Comparison of ENCODE assay signal across 1 cellular context in the genomic region with DNA sequence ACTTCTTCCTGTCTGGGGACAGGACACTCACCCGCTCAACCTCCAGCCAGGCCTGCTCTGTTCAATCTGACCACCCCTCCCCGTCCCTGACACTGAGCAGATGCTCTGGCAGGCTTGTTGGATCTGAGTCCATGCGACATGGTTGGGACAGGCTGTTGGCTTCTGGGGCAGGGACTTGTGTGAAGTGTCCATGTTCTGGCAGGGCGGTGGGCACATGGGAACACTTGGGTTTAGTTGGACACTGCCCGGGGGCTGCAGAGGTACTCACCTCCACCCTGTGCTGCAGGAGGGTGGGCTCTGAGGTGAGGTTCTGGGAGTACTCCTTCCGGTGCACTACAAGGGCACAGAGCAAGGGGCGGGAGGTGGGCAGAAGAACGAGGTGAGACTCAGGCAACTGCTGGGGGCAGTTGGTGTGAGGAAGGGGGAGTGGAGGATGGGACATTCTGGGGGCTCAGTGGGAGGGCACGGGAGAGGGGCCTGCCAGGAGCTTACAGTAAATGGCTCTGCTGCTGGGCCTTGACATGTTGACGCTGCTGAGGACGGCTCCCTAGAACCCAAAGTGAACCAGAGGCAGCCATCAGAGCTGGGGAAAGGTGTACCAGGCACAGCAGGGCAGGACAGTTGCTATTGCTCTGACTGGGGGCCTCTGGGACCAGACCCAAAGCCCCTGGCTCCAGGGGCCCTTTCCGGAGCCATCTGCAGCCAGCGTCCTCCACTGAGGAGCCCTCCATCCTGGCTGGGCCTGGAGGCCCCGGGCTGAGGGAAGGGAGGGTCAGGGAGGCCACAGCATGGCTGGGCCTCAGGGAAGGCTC.
TF ChIP-seq lines count a peak whose summit lies in the region.

No MANE protein-coding gene starts in this region.

TF ChIP-seq in GM23338, 12 proteins besides CTCF, POLR2A, EP300 and RAD21 (continued from another document):
- TF ChIP-seq, protein P1, sequence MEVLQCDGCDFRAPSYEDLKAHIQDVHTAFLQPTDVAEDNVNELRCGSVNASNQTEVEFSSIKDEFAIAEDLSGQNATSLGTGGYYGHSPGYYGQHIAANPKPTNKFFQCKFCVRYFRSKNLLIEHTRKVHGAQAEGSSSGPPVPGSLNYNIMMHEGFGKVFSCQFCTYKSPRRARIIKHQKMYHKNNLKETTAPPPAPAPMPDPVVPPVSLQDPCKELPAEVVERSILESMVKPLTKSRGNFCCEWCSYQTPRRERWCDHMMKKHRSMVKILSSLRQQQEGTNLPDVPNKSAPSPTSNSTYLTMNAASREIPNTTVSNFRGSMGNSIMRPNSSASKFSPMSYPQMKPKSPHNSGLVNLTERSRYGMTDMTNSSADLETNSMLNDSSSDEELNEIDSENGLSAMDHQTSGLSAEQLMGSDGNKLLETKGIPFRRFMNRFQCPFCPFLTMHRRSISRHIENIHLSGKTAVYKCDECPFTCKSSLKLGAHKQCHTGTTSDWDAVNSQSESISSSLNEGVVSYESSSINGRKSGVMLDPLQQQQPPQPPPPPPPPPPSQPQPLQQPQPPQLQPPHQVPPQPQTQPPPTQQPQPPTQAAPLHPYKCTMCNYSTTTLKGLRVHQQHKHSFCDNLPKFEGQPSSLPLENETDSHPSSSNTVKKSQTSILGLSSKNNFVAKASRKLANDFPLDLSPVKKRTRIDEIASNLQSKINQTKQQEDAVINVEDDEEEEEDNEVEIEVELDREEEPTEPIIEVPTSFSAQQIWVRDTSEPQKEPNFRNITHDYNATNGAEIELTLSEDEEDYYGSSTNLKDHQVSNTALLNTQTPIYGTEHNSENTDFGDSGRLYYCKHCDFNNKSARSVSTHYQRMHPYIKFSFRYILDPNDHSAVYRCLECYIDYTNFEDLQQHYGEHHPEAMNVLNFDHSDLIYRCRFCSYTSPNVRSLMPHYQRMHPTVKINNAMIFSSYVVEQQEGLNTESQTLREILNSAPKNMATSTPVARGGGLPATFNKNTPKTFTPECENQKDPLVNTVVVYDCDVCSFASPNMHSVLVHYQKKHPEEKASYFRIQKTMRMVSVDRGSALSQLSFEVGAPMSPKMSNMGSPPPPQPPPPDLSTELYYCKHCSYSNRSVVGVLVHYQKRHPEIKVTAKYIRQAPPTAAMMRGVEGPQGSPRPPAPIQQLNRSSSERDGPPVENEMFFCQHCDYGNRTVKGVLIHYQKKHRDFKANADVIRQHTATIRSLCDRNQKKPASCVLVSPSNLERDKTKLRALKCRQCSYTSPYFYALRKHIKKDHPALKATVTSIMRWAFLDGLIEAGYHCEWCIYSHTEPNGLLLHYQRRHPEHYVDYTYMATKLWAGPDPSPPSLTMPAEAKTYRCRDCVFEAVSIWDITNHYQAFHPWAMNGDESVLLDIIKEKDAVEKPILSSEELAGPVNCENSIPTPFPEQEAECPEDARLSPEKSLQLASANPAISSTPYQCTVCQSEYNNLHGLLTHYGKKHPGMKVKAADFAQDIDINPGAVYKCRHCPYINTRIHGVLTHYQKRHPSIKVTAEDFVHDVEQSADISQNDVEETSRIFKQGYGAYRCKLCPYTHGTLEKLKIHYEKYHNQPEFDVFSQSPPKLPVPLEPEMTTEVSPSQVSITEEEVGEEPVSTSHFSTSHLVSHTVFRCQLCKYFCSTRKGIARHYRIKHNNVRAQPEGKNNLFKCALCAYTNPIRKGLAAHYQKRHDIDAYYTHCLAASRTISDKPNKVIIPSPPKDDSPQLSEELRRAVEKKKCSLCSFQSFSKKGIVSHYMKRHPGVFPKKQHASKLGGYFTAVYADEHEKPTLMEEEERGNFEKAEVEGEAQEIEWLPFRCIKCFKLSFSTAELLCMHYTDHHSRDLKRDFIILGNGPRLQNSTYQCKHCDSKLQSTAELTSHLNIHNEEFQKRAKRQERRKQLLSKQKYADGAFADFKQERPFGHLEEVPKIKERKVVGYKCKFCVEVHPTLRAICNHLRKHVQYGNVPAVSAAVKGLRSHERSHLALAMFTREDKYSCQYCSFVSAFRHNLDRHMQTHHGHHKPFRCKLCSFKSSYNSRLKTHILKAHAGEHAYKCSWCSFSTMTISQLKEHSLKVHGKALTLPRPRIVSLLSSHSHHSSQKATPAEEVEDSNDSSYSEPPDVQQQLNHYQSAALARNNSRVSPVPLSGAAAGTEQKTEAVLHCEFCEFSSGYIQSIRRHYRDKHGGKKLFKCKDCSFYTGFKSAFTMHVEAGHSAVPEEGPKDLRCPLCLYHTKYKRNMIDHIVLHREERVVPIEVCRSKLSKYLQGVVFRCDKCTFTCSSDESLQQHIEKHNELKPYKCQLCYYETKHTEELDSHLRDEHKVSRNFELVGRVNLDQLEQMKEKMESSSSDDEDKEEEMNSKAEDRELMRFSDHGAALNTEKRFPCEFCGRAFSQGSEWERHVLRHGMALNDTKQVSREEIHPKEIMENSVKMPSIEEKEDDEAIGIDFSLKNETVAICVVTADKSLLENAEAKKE (CRISPR knock-in tag; IDR thresholded peaks at IDR 0.05), result no peak
- TF ChIP-seq POLR2AphosphoS5 (IDR thresholded peaks at IDR 0.05; ENCODE audit: low read depth) (no peak), ZNF331 (CRISPR knock-in tag; IDR thresholded peaks at IDR 0.05; ENCODE audit: low read depth) (no peak), CREB1 (CRISPR knock-in tag; IDR thresholded peaks at IDR 0.05; ENCODE audit: low read depth) (no peak)
- TF ChIP-seq, protein P2, sequence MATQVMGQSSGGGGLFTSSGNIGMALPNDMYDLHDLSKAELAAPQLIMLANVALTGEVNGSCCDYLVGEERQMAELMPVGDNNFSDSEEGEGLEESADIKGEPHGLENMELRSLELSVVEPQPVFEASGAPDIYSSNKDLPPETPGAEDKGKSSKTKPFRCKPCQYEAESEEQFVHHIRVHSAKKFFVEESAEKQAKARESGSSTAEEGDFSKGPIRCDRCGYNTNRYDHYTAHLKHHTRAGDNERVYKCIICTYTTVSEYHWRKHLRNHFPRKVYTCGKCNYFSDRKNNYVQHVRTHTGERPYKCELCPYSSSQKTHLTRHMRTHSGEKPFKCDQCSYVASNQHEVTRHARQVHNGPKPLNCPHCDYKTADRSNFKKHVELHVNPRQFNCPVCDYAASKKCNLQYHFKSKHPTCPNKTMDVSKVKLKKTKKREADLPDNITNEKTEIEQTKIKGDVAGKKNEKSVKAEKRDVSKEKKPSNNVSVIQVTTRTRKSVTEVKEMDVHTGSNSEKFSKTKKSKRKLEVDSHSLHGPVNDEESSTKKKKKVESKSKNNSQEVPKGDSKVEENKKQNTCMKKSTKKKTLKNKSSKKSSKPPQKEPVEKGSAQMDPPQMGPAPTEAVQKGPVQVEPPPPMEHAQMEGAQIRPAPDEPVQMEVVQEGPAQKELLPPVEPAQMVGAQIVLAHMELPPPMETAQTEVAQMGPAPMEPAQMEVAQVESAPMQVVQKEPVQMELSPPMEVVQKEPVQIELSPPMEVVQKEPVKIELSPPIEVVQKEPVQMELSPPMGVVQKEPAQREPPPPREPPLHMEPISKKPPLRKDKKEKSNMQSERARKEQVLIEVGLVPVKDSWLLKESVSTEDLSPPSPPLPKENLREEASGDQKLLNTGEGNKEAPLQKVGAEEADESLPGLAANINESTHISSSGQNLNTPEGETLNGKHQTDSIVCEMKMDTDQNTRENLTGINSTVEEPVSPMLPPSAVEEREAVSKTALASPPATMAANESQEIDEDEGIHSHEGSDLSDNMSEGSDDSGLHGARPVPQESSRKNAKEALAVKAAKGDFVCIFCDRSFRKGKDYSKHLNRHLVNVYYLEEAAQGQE (IDR thresholded peaks at IDR 0.05; ENCODE audit: unreplicated experiment), result no peak
TF ChIP-seq in GM23338: peak in this region for 0.
